ENCODE assay signal across 8 cellular contexts in genomic region chr6:105879902-105880547, GRCh38.
DNase-seq lines count a peak whose midpoint lies in the region; ATAC-seq and TF ChIP-seq lines count a peak whose summit lies in the region.

No MANE protein-coding gene starts in this region.

- 66 to 84% (median 78%) methylated on average over 13 of the region's 13 CpGs for WGBS in stomach, 5 donors

- no peaks in the 10 kb centered on the region for H3K36me3 Mint-ChIP-seq in activated naive CD4-positive, alpha-beta T cell treated with anti-CD3 and anti-CD28 coated beads for 36 hours (ENCODE audit: low read depth)
- H3K36me3 Mint-ChIP-seq in Calu3 (ENCODE audit: insufficient read depth, unreplicated experiment), result peaks cover 3% of the 10 kb centered on the region

- H3K4me1 Mint-ChIP-seq in activated naive CD4-positive, alpha-beta T cell treated with anti-CD3 and anti-CD28 coated beads for 36 hours (ENCODE audit: low read depth), result peaks cover 25% of the 10 kb centered on the region
- peaks cover 31% of the 10 kb centered on the region for H3K4me1 Mint-ChIP-seq in Calu3 (ENCODE audit: low read depth, unreplicated experiment)

- H3K27me3 ChIP-seq in HL-60 (ENCODE audit: insufficient read depth, poor library complexity, severe bottlenecking) (no peaks in the 10 kb centered on the region), stomach (no peaks in the 10 kb centered on the region)

- peak overlapping the region; percentile 78 for H3K27ac Mint-ChIP-seq in activated naive CD4-positive, alpha-beta T cell treated with anti-CD3 and anti-CD28 coated beads for 36 hours
- H3K27ac Mint-ChIP-seq in Calu3 (ENCODE audit: unreplicated experiment), result no peak overlapping the region

- CTCF ChIA-PET in activated naive CD4-positive, alpha-beta T cell treated with anti-CD3 and anti-CD28 coated beads for 36 hours (lab: Charles Lee), result interaction anchor here (1.1 kb wide), 1 partner anchor 343 kb away, joined by 4 read pairs; no protein-coding TSS in a partner anchor
- CTCF ChIA-PET in Calu3 (lab: Charles Lee), result no interaction called here

- H3K4me3 ChIP-seq in HL-60 (replicated peaks; ENCODE audit: insufficient read depth, low read length) (no peak overlapping the region), stomach (no peak overlapping the region)

- H3K4me1 ChIP-seq in stomach, result peaks cover 0 to 5% (median 0%) of the 10 kb centered on the region in 4 donors

- peak in 1 of 2 experiments; percentile 90 for DNase-seq in HL-60 (ENCODE audit: low read depth in 1 of 2, low spot score in 1 of 2)
- DNase-seq in activated naive CD4-positive, alpha-beta T cell treated with anti-CD3 and anti-CD28 coated beads for 36 hours, result peak; percentile 74
- DNase-seq in stimulated activated CD4-positive, alpha-beta T cell treated with anti-CD3 and anti-CD28 coated beads, Interleukin-12 subunit alpha, Interleukin-12 subunit beta, amount 100 ng/mL, for 24 hours (ENCODE audit: low read depth in 2 of 2), result peak; percentile 22 to 43
- no peak for DNase-seq in stomach
- DNase-seq in GM19238 (ENCODE audit: insufficient read length, low spot score), result no peak
- DNase-seq in Calu3, result no peak

- TF ChIP-seq CTCF in HL-60 (IDR thresholded peaks at IDR 0.05; ENCODE audit: insufficient read depth, low read length) (no peak), stomach (IDR thresholded peaks at IDR 0.05) (no peak), Calu3 (IDR thresholded peaks at IDR 0.05; ENCODE audit: unreplicated experiment) (no peak)

- ATAC-seq in GM18861 (IDR thresholded peaks at IDR 0.05; ENCODE audit: unreplicated experiment) (peak; percentile 40), HG03460 (IDR thresholded peaks at IDR 0.05; ENCODE audit: unreplicated experiment) (no peak)

- H3K36me3 ChIP-seq in stomach, result no peaks in the 10 kb centered on the region

- TF ChIP-seq POLR2A in stomach (IDR thresholded peaks at IDR 0.05), result no peak

- TF ChIP-seq EP300 in stomach (IDR thresholded peaks at IDR 0.05), result no peak

- intact Hi-C loops in activated naive CD4-positive, alpha-beta T cell treated with anti-CD3 and anti-CD28 coated beads for 36 hours (cut with micrococcal nuclease), result loop anchor here (1.0 to 2.0 kb wide), 7 partner anchors 20 to 284 kb away; no protein-coding TSS in a partner anchor
- intact Hi-C loops in stomach (cut with DNase I; ENCODE audit: low total_unique reads) (no loop called here), Calu3 (cut with micrococcal nuclease; ENCODE audit: unreplicated experiment) (loop anchor here (5.0 kb wide), 1 partner anchor 123 kb away; no protein-coding TSS in a partner anchor)

- H3K9me3 ChIP-seq in stomach, result no peaks in the 10 kb centered on the region

- peak overlapping the region; percentile 58 for H3K27ac ChIP-seq in HL-60 (replicated peaks)
- no peak overlapping the region for H3K27ac ChIP-seq in stomach

- peak overlapping the region; percentile 11 for H3K4me3 Mint-ChIP-seq in activated naive CD4-positive, alpha-beta T cell treated with anti-CD3 and anti-CD28 coated beads for 36 hours
- H3K4me3 Mint-ChIP-seq in Calu3 (ENCODE audit: low read depth, unreplicated experiment), result no peak overlapping the region

- peaks cover 30% of the 10 kb centered on the region for H3K27me3 Mint-ChIP-seq in activated naive CD4-positive, alpha-beta T cell treated with anti-CD3 and anti-CD28 coated beads for 36 hours (ENCODE audit: low read depth)
- peaks cover 10% of the 10 kb centered on the region for H3K27me3 Mint-ChIP-seq in Calu3 (ENCODE audit: unreplicated experiment)

- BruUV-seq in Calu3 (replicated peaks; lab: Mats Ljungman, UMichigan), result no TSS peak

- no peaks in the 10 kb centered on the region for H3K9me3 Mint-ChIP-seq in activated naive CD4-positive, alpha-beta T cell treated with anti-CD3 and anti-CD28 coated beads for 36 hours
- H3K9me3 Mint-ChIP-seq in Calu3 (ENCODE audit: low read depth, unreplicated experiment), result peaks cover 3% of the 10 kb centered on the region

Comparison
In these comparisons a context has a peak if more than half of its experiments do, and no peak if none do; other contexts are left out.
1. DNase-seq: peak in activated naive CD4-positive, alpha-beta T cell treated with anti-CD3 and anti-CD28 coated beads for 36 hours (single experiment) and stimulated activated CD4-positive, alpha-beta T cell treated with anti-CD3 and anti-CD28 coated beads, Interleukin-12 subunit alpha, Interleukin-12 subunit beta, amount 100 ng/mL, for 24 hours (2 of 2); none in stomach (single experiment), GM19238 (single experiment) and Calu3 (single experiment).